In the genomic region with DNA sequence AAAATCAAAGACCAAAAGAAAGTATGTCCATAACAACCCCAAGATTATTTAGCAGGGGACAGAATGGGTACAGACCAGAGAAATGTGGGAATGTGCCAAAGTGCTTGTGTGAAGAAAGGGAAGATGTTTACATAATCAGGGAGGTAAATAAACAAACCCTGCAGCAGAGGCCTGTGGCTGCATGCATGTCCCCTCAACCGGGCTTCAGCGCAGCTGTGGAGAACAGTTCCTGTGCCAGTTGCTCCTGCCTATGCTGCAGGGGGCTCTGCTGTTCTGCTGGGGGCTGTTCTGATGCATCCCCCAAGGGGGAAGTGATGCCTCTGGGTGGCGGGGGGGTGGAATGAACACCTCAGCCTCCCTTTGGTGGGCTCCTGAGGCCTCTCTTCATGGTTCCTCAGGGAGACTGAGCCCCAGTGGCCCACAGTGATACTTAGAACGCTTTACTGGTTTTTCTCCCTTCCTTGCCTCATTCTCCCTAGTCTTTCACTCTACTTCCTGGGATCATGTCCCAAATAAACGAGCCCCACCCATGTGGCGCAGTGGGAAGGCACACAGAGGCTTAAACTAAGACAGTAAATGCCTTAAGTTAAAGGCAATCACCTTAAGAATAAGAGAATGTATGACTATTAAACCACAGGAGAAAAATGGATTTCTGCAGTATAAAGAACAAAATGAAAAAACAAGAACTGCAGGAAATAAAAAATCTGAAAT, we compare ENCODE assay signal across 1 cellular context.
TF ChIP-seq lines count a peak whose summit lies in the region.

No MANE protein-coding gene starts in this region.

TF ChIP-seq in HepG2, 621 proteins besides CTCF, POLR2A, EP300 and RAD21:
- peak; percentile 22; the same call in 1 of the 2 replicates for TF ChIP-seq FOXA1 (IDR thresholded peaks at IDR 0.05)
- no peak for TF ChIP-seq FOXA1 (CRISPR knock-in tag; IDR thresholded peaks at IDR 0.05)
- no peak for TF ChIP-seq ONECUT2 (CRISPR knock-in tag; IDR thresholded peaks at IDR 0.05)
- peak; percentile 30; the same call in 1 of the 3 replicates for TF ChIP-seq MXI1 (IDR thresholded peaks at IDR 0.05; ENCODE audit: borderline replicate concordance, low read depth, low read length)
- TF ChIP-seq ZNF672 (CRISPR knock-in tag; IDR thresholded peaks at IDR 0.05) = no peak
- 0 out of 2 replicates have a peak, but pooled peaks have one; percentile 19 for TF ChIP-seq SALL1 (CRISPR knock-in tag; IDR thresholded peaks at IDR 0.05)
- TF ChIP-seq, protein P1, sequence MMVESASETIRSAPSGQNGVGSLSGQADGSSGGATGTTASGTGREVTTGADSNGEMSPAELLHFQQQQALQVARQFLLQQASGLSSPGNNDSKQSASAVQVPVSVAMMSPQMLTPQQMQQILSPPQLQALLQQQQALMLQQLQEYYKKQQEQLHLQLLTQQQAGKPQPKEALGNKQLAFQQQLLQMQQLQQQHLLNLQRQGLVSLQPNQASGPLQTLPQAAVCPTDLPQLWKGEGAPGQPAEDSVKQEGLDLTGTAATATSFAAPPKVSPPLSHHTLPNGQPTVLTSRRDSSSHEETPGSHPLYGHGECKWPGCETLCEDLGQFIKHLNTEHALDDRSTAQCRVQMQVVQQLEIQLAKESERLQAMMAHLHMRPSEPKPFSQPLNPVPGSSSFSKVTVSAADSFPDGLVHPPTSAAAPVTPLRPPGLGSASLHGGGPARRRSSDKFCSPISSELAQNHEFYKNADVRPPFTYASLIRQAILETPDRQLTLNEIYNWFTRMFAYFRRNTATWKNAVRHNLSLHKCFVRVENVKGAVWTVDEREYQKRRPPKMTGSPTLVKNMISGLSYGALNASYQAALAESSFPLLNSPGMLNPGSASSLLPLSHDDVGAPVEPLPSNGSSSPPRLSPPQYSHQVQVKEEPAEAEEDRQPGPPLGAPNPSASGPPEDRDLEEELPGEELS (CRISPR knock-in tag; IDR thresholded peaks at IDR 0.05) = peak; percentile 42; the same call in 1 of the 2 replicates
- no peak for TF ChIP-seq U2AF1 (optimal IDR thresholded peaks at IDR 0.05; ENCODE audit: low read depth, low read length)
- no peak for TF ChIP-seq FOXP1 (IDR thresholded peaks at IDR 0.05)
- peak; percentile 74 for TF ChIP-seq FOXP1 (CRISPR knock-in tag; IDR thresholded peaks at IDR 0.05)
- TF ChIP-seq FOXA3 (CRISPR knock-in tag; IDR thresholded peaks at IDR 0.05) = peak; percentile 61; the same call in 1 of the 2 replicates
- no peak for TF ChIP-seq HHEX (CRISPR knock-in tag; IDR thresholded peaks at IDR 0.05)
- peak; percentile 38; the same call in 1 of the 2 replicates for TF ChIP-seq GATAD2A (CRISPR knock-in tag; IDR thresholded peaks at IDR 0.05)
